ENCODE assay signal across 10 cellular contexts in the genomic region with DNA sequence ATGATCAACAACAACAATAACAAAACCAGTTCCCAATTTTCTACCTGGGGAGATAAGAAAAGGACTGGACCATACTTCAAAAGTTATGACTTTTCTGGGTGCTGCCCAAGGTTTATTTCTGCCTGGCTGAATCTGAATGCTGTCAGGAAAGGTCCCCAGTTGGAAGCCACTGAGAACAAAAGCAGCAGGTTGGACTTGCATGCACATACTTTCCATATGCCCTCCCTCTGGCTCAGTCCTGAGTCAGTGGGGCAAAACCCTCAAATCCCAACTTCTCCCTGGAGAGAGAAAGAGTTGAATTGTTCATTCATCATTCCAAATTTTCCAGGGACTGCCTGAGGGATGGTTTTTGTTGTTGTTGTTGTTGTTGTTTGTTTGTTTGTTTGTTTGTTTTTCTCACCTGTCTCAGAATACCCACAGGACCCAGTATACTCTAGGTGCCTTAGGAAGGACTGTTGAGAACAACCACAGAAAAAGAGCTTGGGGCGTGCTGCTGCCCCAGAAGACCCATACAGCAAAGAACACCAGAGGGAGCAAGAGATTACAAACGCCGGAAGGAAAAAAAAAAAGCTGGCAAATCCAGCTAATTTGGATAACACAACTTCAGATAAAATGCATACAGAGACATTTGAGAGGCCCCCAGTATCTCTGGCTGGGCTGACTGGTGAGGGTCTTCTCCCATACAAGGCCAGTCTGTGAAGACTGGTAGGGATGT.
DNase-seq lines count a peak whose midpoint lies in the region; FAIRE-seq and TF ChIP-seq lines count a peak whose summit lies in the region.
"Had no signal": no experiment of that assay in that cellular context is flagged by ENCODE, and none has a peak within 500 bp of the region (broad histone marks: within the 10 kb centered on the region; RNA-seq: fewer than 3 reads in every experiment).

No MANE protein-coding gene starts in this region.

- intact Hi-C loops in esophagus muscularis mucosa (cut with DNase I): no loop called here
- intact Hi-C loops in stomach (cut with DNase I; ENCODE audit: low total_unique reads): no loop called here
- intact Hi-C loops in activated T-helper 2 cell treated with anti-CD3 and anti-CD28 coated beads, Interferon-gamma antibody, Interleukin-2, Interleukin-4, amounts not matched to agents 10 μg/mL and 5 μg/mL and 100 μg/mL, durations not matched to agents 14 hours and 24 hours and 36 hours (cut with micrococcal nuclease): no loop called here

- FAIRE-seq in small intestine (lab: Jason Lieb, UNC): no peak

- H3K36me3 ChIP-seq in esophagus muscularis mucosa (no peaks in the 10 kb centered on the region), small intestine (ENCODE audit: control insufficient read depth in 2 of 2, insufficient read depth in 2 of 2, low read length in 2 of 2) (no peaks in the 10 kb centered on the region), stomach (no peaks in the 10 kb centered on the region)

- H3K27ac Mint-ChIP-seq in activated T-helper 2 cell treated with anti-CD3 and anti-CD28 coated beads, Interferon-gamma antibody, Interleukin-2, Interleukin-4, amounts not matched to agents 10 μg/mL and 5 μg/mL and 100 μg/mL, durations not matched to agents 14 hours and 24 hours and 36 hours: no peak overlapping the region
- H3K27ac Mint-ChIP-seq: activated naive CD8-positive, alpha-beta T cell treated with anti-CD3 and anti-CD28 coated beads, Interleukin-2, amount 10 ng/mL, durations not matched to agents 7 days and 5 days; B cell had no signal

- DNase-seq in NCI-H2171 treated with DMSO at 0.1 percent for 48 hours (lab: John Stamatoyannopoulos, UW) (peak; percentile 2), NCI-H2171 (lab: John Stamatoyannopoulos, UW) (no peak), NCI-H82 treated with DMSO at 0.1 percent for 48 hours (lab: John Stamatoyannopoulos, UW; ENCODE audit: unreplicated experiment) (peak; percentile 22), esophagus muscularis mucosa (ENCODE audit: extremely low spot score) (no peak), small intestine (peak; percentile 35), stomach (no peak), KG1 (lab: John Stamatoyannopoulos, UW) (no peak)
- no peak for DNase-seq in activated T-helper 2 cell treated with anti-CD3 and anti-CD28 coated beads, Interferon-gamma antibody, Interleukin-2, Interleukin-4, amounts not matched to agents 10 μg/mL and 5 μg/mL and 100 μg/mL, durations not matched to agents 14 hours and 24 hours and 36 hours (ENCODE audit: low spot score)
- DNase-seq: activated naive CD8-positive, alpha-beta T cell treated with anti-CD3 and anti-CD28 coated beads, Interleukin-2, amount 10 ng/mL, durations not matched to agents 7 days and 5 days had no signal

- no peaks in the 10 kb centered on the region for H3K36me3 Mint-ChIP-seq in activated T-helper 2 cell treated with anti-CD3 and anti-CD28 coated beads, Interferon-gamma antibody, Interleukin-2, Interleukin-4, amounts not matched to agents 10 μg/mL and 5 μg/mL and 100 μg/mL, durations not matched to agents 14 hours and 24 hours and 36 hours (ENCODE audit: low read depth)
- H3K36me3 Mint-ChIP-seq: activated naive CD8-positive, alpha-beta T cell treated with anti-CD3 and anti-CD28 coated beads, Interleukin-2, amount 10 ng/mL, durations not matched to agents 7 days and 5 days had no signal

- TF ChIP-seq EP300 in esophagus muscularis mucosa (IDR thresholded peaks at IDR 0.05): no peak
- no peak for TF ChIP-seq EP300 in stomach (IDR thresholded peaks at IDR 0.05)

- no peaks in the 10 kb centered on the region for H3K9me3 Mint-ChIP-seq in activated T-helper 2 cell treated with anti-CD3 and anti-CD28 coated beads, Interferon-gamma antibody, Interleukin-2, Interleukin-4, amounts not matched to agents 10 μg/mL and 5 μg/mL and 100 μg/mL, durations not matched to agents 14 hours and 24 hours and 36 hours

- no peaks in the 10 kb centered on the region for H3K9me3 ChIP-seq in esophagus muscularis mucosa
- no peaks in the 10 kb centered on the region for H3K9me3 ChIP-seq in small intestine (ENCODE audit: control insufficient read depth, low read depth)
- peaks cover 0 to 4% (median 2%) of the 10 kb centered on the region in 4 donors for H3K9me3 ChIP-seq in stomach

- no peak overlapping the region for H3K4me3 Mint-ChIP-seq in activated T-helper 2 cell treated with anti-CD3 and anti-CD28 coated beads, Interferon-gamma antibody, Interleukin-2, Interleukin-4, amounts not matched to agents 10 μg/mL and 5 μg/mL and 100 μg/mL, durations not matched to agents 14 hours and 24 hours and 36 hours (ENCODE audit: low read depth)
- H3K4me3 Mint-ChIP-seq: activated naive CD8-positive, alpha-beta T cell treated with anti-CD3 and anti-CD28 coated beads, Interleukin-2, amount 10 ng/mL, durations not matched to agents 7 days and 5 days; B cell had no signal

- H3K4me1 ChIP-seq in esophagus muscularis mucosa: no peaks in the 10 kb centered on the region
- no peaks in the 10 kb centered on the region for H3K4me1 ChIP-seq in small intestine (ENCODE audit: control insufficient read depth in 2 of 2, insufficient read depth in 1 of 2, low read depth in 1 of 2, low read length in 1 of 2)
- no peaks in the 10 kb centered on the region for H3K4me1 ChIP-seq in stomach

- H3K27me3 ChIP-seq in esophagus muscularis mucosa (no peaks in the 10 kb centered on the region), small intestine (ENCODE audit: control insufficient read depth in 2 of 2, insufficient read depth in 2 of 2, low read length in 2 of 2) (no peaks in the 10 kb centered on the region), stomach (no peaks in the 10 kb centered on the region)

- no peak for TF ChIP-seq POLR2A in esophagus muscularis mucosa (IDR thresholded peaks at IDR 0.05; ENCODE audit: low read depth)
- TF ChIP-seq POLR2A in stomach (IDR thresholded peaks at IDR 0.05): no peak

- H3K4me3 ChIP-seq in esophagus muscularis mucosa (no peak overlapping the region), small intestine (ENCODE audit: low read depth in 1 of 2, low read length in 2 of 2) (no peak overlapping the region), stomach (no peak overlapping the region)

- 58% methylated on average over 3 of the region's 3 CpGs for WGBS in esophagus muscularis mucosa
- WGBS in small intestine, 3 donors: 7 to 28% (median 27%) methylated on average over 3 of the region's 3 CpGs
- 14 to 29% (median 21%) methylated on average over 3 of the region's 3 CpGs for WGBS in stomach, 5 donors

- peak; percentile 27 to 42 (median 30) for TF ChIP-seq CTCF in esophagus muscularis mucosa (IDR thresholded peaks at IDR 0.05)
- TF ChIP-seq CTCF in stomach (IDR thresholded peaks at IDR 0.05): peak in 3 of 7 experiments; percentile 6 to 36 (median 33)

- H3K27ac ChIP-seq in esophagus muscularis mucosa (replicated peaks in 1 of 4) (no peak overlapping the region), small intestine (ENCODE audit: low read depth in 1 of 2, low read length in 1 of 2) (no peak overlapping the region), stomach (no peak overlapping the region)

- H3K27me3 Mint-ChIP-seq in activated T-helper 2 cell treated with anti-CD3 and anti-CD28 coated beads, Interferon-gamma antibody, Interleukin-2, Interleukin-4, amounts not matched to agents 10 μg/mL and 5 μg/mL and 100 μg/mL, durations not matched to agents 14 hours and 24 hours and 36 hours (ENCODE audit: low read depth): peaks cover 9% of the 10 kb centered on the region

- no peaks in the 10 kb centered on the region for H3K4me1 Mint-ChIP-seq in activated T-helper 2 cell treated with anti-CD3 and anti-CD28 coated beads, Interferon-gamma antibody, Interleukin-2, Interleukin-4, amounts not matched to agents 10 μg/mL and 5 μg/mL and 100 μg/mL, durations not matched to agents 14 hours and 24 hours and 36 hours (ENCODE audit: low read depth)
- H3K4me1 Mint-ChIP-seq: activated naive CD8-positive, alpha-beta T cell treated with anti-CD3 and anti-CD28 coated beads, Interleukin-2, amount 10 ng/mL, durations not matched to agents 7 days and 5 days; B cell had no signal

Comparison
In these comparisons a context has a peak if more than half of its experiments do, and no peak if none do; other contexts are left out.
1. DNase-seq: peak in NCI-H2171 treated with DMSO at 0.1 percent for 48 hours (single experiment), NCI-H82 treated with DMSO at 0.1 percent for 48 hours (single experiment) and small intestine (single experiment); none in NCI-H2171 (single experiment), esophagus muscularis mucosa (single experiment), stomach (single experiment), activated T-helper 2 cell treated with anti-CD3 and anti-CD28 coated beads, Interferon-gamma antibody, Interleukin-2, Interleukin-4, amounts not matched to agents 10 μg/mL and 5 μg/mL and 100 μg/mL, durations not matched to agents 14 hours and 24 hours and 36 hours (single experiment) and KG1 (single experiment).